In genomic region chr17:42571435-42572225, GRCh38 we compare ENCODE assay signal across 21 cellular contexts. TPM values are rescaled to one million over a fixed set of nuclear protein-coding genes. Genes with fewer than 3 reads are reported as not detected.
A peak's percentile ranks its signal among the peaks of the same experiment; 100 is the strongest.
DNase-seq lines count a peak whose midpoint lies in the region; ATAC-seq and TF ChIP-seq lines count a peak whose summit lies in the region.
"Had no signal": no experiment of that assay in that cellular context is flagged by ENCODE, and none has a peak within 500 bp of the region (broad histone marks: within the 10 kb centered on the region; RNA-seq: fewer than 3 reads in every experiment).

No MANE protein-coding gene starts in this region.

- no peaks in the 10 kb centered on the region for H3K27me3 ChIP-seq in BLaER1 treated with 17β-estradiol and CSF1 and Interleukin-3, amounts not matched to agents 10 nM and 100 nM
- H3K27me3 ChIP-seq: brain microvascular endothelial cell, SJCRH30, suprapubic skin had no signal

- H3K4me3 Mint-ChIP-seq in endothelial cell (ENCODE audit: unreplicated experiment) (peak overlapping the region; percentile 74), neural crest cell (peak overlapping the region; percentile 79)
- H3K4me3 Mint-ChIP-seq: activated CD8-positive, alpha-beta T cell treated with anti-CD3 and anti-CD28 coated beads for 36 hours; activated naive CD8-positive, alpha-beta T cell treated with anti-CD3 and anti-CD28 coated beads, Interleukin-2, amount 10 ng/mL, durations not matched to agents 7 days and 5 days; nephron progenitor cell; T-helper 1 cell treated with Interleukin-12 subunit alpha and Interleukin-12 subunit beta and Interleukin-4 antibody, amounts not matched to agents 30 μg/mL and 1 μg/mL, for 36 hours; WTC11 had no signal

- TF ChIP-seq CTCF in endothelial cell (IDR thresholded peaks at IDR 0.05; ENCODE audit: unreplicated experiment) = no peak
- TF ChIP-seq CTCF in neural crest cell (conservative IDR thresholded peaks at IDR 0.05) = no peak

- H3K27ac Mint-ChIP-seq in endothelial cell (ENCODE audit: unreplicated experiment) (peak overlapping the region; percentile 18), neural crest cell (ENCODE audit: unreplicated experiment) (no peak overlapping the region)
- H3K27ac Mint-ChIP-seq: T-helper 1 cell treated with Interleukin-12 subunit alpha and Interleukin-12 subunit beta and Interleukin-4 antibody, amounts not matched to agents 30 μg/mL and 1 μg/mL, for 36 hours; WTC11 had no signal

- H3K27ac ChIP-seq in BLaER1 treated with 17β-estradiol and CSF1 and Interleukin-3, amounts not matched to agents 10 nM and 100 nM = no peak overlapping the region
- H3K27ac ChIP-seq: brain microvascular endothelial cell, coronary artery, SJCRH30, suprapubic skin had no signal

- DNase-seq in endothelial cell (ENCODE audit: low spot score) = no peak
- no peak for DNase-seq in neural crest cell (ENCODE audit: low read depth, low spot score)
- no peak for DNase-seq in NCI-H1417 (lab: John Stamatoyannopoulos, UW)
- no peak for DNase-seq in G401 (ENCODE audit: low spot score)
- DNase-seq: activated CD8-positive, alpha-beta T cell treated with anti-CD3 and anti-CD28 coated beads for 36 hours; activated naive CD8-positive, alpha-beta T cell treated with anti-CD3 and anti-CD28 coated beads, Interleukin-2, amount 10 ng/mL, durations not matched to agents 7 days and 5 days; brain microvascular endothelial cell; Caco-2; kidney; NCI-H2107; NCI-H69; nephron progenitor cell; OCI-M1; SJCRH30 had no signal

- H3K27me3 Mint-ChIP-seq in endothelial cell (ENCODE audit: unreplicated experiment) (peaks cover 8% of the 10 kb centered on the region), neural crest cell (ENCODE audit: low read depth) (no peaks in the 10 kb centered on the region)
- H3K27me3 Mint-ChIP-seq: activated CD8-positive, alpha-beta T cell treated with anti-CD3 and anti-CD28 coated beads for 36 hours; activated naive CD8-positive, alpha-beta T cell treated with anti-CD3 and anti-CD28 coated beads, Interleukin-2, amount 10 ng/mL, durations not matched to agents 7 days and 5 days had no signal

- peaks cover 26% of the 10 kb centered on the region for H3K4me1 Mint-ChIP-seq in endothelial cell (ENCODE audit: unreplicated experiment)
- H3K4me1 Mint-ChIP-seq in neural crest cell = peaks cover 23% of the 10 kb centered on the region

- peaks cover 19 to 89% (median 43%) of the 10 kb centered on the region in 10 experiments for H3K4me1 ChIP-seq in BLaER1 treated with 17β-estradiol and CSF1 and Interleukin-3, amounts not matched to agents 10 nM and 100 nM
- H3K4me1 ChIP-seq: SJCRH30 had no signal

- H3K4me2 ChIP-seq in BLaER1 treated with 17β-estradiol and CSF1 and Interleukin-3, amounts not matched to agents 10 nM and 100 nM = 0 out of 22 replicates have a peak overlapping the region, but pooled peaks of 1 of the 11 experiments have one; percentile 17

- TF ChIP-seq RAD21 in Ishikawa (IDR thresholded peaks at IDR 0.05; ENCODE audit: low read depth) = no peak

- ATAC-seq in GM18505 (IDR thresholded peaks at IDR 0.05; ENCODE audit: unreplicated experiment) = no peak
- ATAC-seq: activated CD8-positive, alpha-beta T cell treated with anti-CD3 and anti-CD28 coated beads for 36 hours; WTC11 had no signal

- TF ChIP-seq POLR2A in GM18505 (IDR thresholded peaks at IDR 0.05; ENCODE audit: borderline replicate concordance, extremely low read depth, insufficient read depth, insufficient read length) = no peak

- peaks cover 0 to 79% (median 54%) of the 10 kb centered on the region in 11 experiments; a peak in 19 of 22 replicates for H4K20me1 ChIP-seq in BLaER1 treated with 17β-estradiol and CSF1 and Interleukin-3, amounts not matched to agents 10 nM and 100 nM

- peak overlapping the region in 9 of 11 experiments; percentile 0 to 51 (median 28); a peak in 15 of 22 replicates for H3K9ac ChIP-seq in BLaER1 treated with 17β-estradiol and CSF1 and Interleukin-3, amounts not matched to agents 10 nM and 100 nM

- H3K4me3 ChIP-seq in BLaER1 treated with 17β-estradiol and CSF1 and Interleukin-3, amounts not matched to agents 10 nM and 100 nM = no peak overlapping the region
- H3K4me3 ChIP-seq: coronary artery, SJCRH30, suprapubic skin had no signal

- H3K36me3 ChIP-seq in BLaER1 treated with 17β-estradiol and CSF1 and Interleukin-3, amounts not matched to agents 10 nM and 100 nM = peaks cover 72 to 85% (median 81%) of the 10 kb centered on the region in 11 experiments

- H3K9me3 Mint-ChIP-seq in endothelial cell (ENCODE audit: unreplicated experiment) (no peaks in the 10 kb centered on the region), neural crest cell (no peaks in the 10 kb centered on the region)
- H3K9me3 Mint-ChIP-seq: activated CD8-positive, alpha-beta T cell treated with anti-CD3 and anti-CD28 coated beads for 36 hours; activated naive CD8-positive, alpha-beta T cell treated with anti-CD3 and anti-CD28 coated beads, Interleukin-2, amount 10 ng/mL, durations not matched to agents 7 days and 5 days; nephron progenitor cell; T-helper 1 cell treated with Interleukin-12 subunit alpha and Interleukin-12 subunit beta and Interleukin-4 antibody, amounts not matched to agents 30 μg/mL and 1 μg/mL, for 36 hours; WTC11 had no signal

- in situ Hi-C loops in G401 (cut with HindIII; ENCODE audit: low sequenced_read_pairs) = no loop called here

- no peak for TF ChIP-seq EP300 in Ishikawa (IDR thresholded peaks at IDR 0.05; ENCODE audit: borderline replicate concordance)

- H3K36me3 Mint-ChIP-seq in endothelial cell (ENCODE audit: low read depth, unreplicated experiment) (peaks cover 43% of the 10 kb centered on the region), neural crest cell (ENCODE audit: low read depth) (peaks cover 22% of the 10 kb centered on the region)

- no peaks in the 10 kb centered on the region for H3K9me3 ChIP-seq in BLaER1 treated with 17β-estradiol and CSF1 and Interleukin-3, amounts not matched to agents 10 nM and 100 nM (replicated peaks in 1 of 11)
- H3K9me3 ChIP-seq: Caco-2, SJCRH30, suprapubic skin had no signal

TF ChIP-seq in Ishikawa, 13 proteins besides CTCF, POLR2A, EP300 and RAD21:
- TF ChIP-seq FOXM1 (IDR thresholded peaks at IDR 0.05; ENCODE audit: borderline replicate concordance, low read depth) (no peak), TEAD4 (IDR thresholded peaks at IDR 0.05) (no peak), CREB1 (IDR thresholded peaks at IDR 0.05; ENCODE audit: low read depth) (no peak), NFIC (IDR thresholded peaks at IDR 0.05) (peak; percentile 70), YY1 (IDR thresholded peaks at IDR 0.05; ENCODE audit: low read depth) (no peak; the same call in 1 of the 2 replicates)

RNA-seq across cellular contexts. Expression of gene MLX, which starts 4.7 kb away (rescaled TPM):
- total RNA-seq in endothelial cell (ENCODE audit: unreplicated experiment) = 45.9 TPM
- total RNA-seq in neural crest cell = 38.6 and 41.1 TPM in 2 replicates
- 14.1 and 44.7 TPM in 2 replicates for total RNA-seq in G401 (2014; rRNA removed; shearing (Covaris generic))

RNA-seq across cellular contexts. Expression of gene PSMC3IP, which starts 5.9 kb away (rescaled TPM):
- total RNA-seq in endothelial cell (ENCODE audit: unreplicated experiment) (8.0 TPM), neural crest cell (44.6 and 47.8 TPM in 2 replicates)
- total RNA-seq in G401 (2014; rRNA removed; shearing (Covaris generic)) = 6.2 and 14.9 TPM in 2 replicates

RNA-seq across cellular contexts. Expression of gene COASY, which starts 9.7 kb away (rescaled TPM):
- total RNA-seq in endothelial cell (ENCODE audit: unreplicated experiment) (66.3 TPM), neural crest cell (58.3 and 59.6 TPM in 2 replicates)
- 11.9 and 19.2 TPM in 2 replicates for total RNA-seq in G401 (2014; rRNA removed; shearing (Covaris generic))

RNA-seq across cellular contexts. Expression of gene HSD17B1, which starts 18.9 kb away (rescaled TPM):
- total RNA-seq in endothelial cell (ENCODE audit: unreplicated experiment) (0.64 TPM), neural crest cell (1.2 and 1.9 TPM in 2 replicates)
- 3.5 and 4.4 TPM in 2 replicates for total RNA-seq in G401 (2014; rRNA removed; shearing (Covaris generic))

RNA-seq across cellular contexts. Expression of gene NAGLU, which starts 35.6 kb away (rescaled TPM):
- total RNA-seq in endothelial cell (ENCODE audit: unreplicated experiment) (24.2 TPM), neural crest cell (20.5 and 21.2 TPM in 2 replicates)
- total RNA-seq in G401 (2014; rRNA removed; shearing (Covaris generic)) = 49.3 and 83.0 TPM in 2 replicates
